Comparison of ENCODE assay signal across 20 cellular contexts in the genomic region with DNA sequence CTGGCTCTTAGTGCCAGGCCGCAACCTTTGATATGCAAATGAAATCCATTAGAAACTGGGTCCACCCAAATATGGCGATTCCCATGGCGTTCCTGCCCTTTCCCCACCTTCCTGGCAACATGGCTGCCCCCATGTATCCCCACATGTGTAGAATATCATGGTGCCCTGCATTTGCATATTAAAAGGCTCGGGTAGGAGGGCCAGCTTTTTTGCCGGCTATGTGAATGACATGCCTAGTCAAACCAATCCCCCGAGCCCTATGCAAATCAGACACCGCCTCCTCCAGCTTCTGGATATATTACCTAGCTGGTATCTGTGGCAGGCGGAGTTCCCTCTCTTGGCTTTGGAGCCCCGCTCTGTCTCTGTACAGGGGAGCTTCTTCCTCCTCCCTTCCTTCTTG. TPM values are rescaled to one million over a fixed set of nuclear protein-coding genes. Genes with fewer than 3 reads are reported as not detected.
A peak's percentile ranks its signal among the peaks of the same experiment; 100 is the strongest.
DNase-seq lines count a peak whose midpoint lies in the region; ATAC-seq, FAIRE-seq and TF ChIP-seq lines count a peak whose summit lies in the region.
"Had no signal": no experiment of that assay in that cellular context is flagged by ENCODE, and none has a peak within 500 bp of the region (broad histone marks: within the 10 kb centered on the region; RNA-seq: fewer than 3 reads in every experiment).

No MANE protein-coding gene starts in this region.

- WGBS in mesenchymal stem cell, result 80% methylated on average over 9 of the region's 9 CpGs

- no peak overlapping the region for H3K14ac ChIP-seq in mesenchymal stem cell (ENCODE audit: low read length in 2 of 2)

- DNase-seq in GM12891 (ENCODE audit: insufficient read length, low spot score) (no peak), NCI-H1048 (lab: John Stamatoyannopoulos, UW) (peak; percentile 94), ecto neural progenitor cell (ENCODE audit: low spot score) (peak; percentile 78), mesenchymal stem cell (no peak), left cardiac atrium (no peak), activated T-cell treated with anti-CD3 and anti-CD28 coated beads for 4 hours (no peak), DMS153 (lab: John Stamatoyannopoulos, UW) (no peak)
- DNase-seq: activated CD4-positive, alpha-beta T cell treated with anti-CD3 and anti-CD28 coated beads, Interleukin-2, amount 50 U/mL, for 1 hour; activated T-cell treated with anti-CD3 and anti-CD28 coated beads, Interleukin-2, amount 50 U/mL, for 24 hours; COR-L47; dermis blood vessel endothelial cell; heart right ventricle; left ventricle myocardium inferior; NCI-H1417; NCI-H510A; PC-9; stimulated activated CD4-positive, alpha-beta T cell treated with anti-CD3 and anti-CD28 coated beads, Interleukin-4, amount 100 ng/mL, for 24 hours; stimulated activated CD8-positive, alpha-beta memory T cell treated with anti-CD3 and anti-CD28 coated beads, Interleukin-4, amount 100 ng/mL, for 48 hours had no signal

- no peak for FAIRE-seq in GM12891 (lab: Jason Lieb, UNC)

- no peak for TF ChIP-seq POLR2A in GM12891 (IDR thresholded peaks at IDR 0.05; ENCODE audit: low read depth, low read length)

- H2AK5ac ChIP-seq in mesenchymal stem cell (ENCODE audit: low read length, severe bottlenecking), result no peak overlapping the region

- no peak overlapping the region for H2BK15ac ChIP-seq in mesenchymal stem cell (ENCODE audit: low read depth, poor library complexity, severe bottlenecking)

- H2BK5ac ChIP-seq in mesenchymal stem cell (ENCODE audit: low read depth, low read length, poor library complexity, severe bottlenecking), result no peak overlapping the region

- no peak overlapping the region for H2AFZ ChIP-seq in mesenchymal stem cell (ENCODE audit: low read depth, low read length)
- H2AFZ ChIP-seq: PC-9 had no signal

- H3K18ac ChIP-seq in mesenchymal stem cell (ENCODE audit: low read depth in 1 of 2, low read length in 2 of 2), result no peak overlapping the region

- H2BK12ac ChIP-seq in mesenchymal stem cell (ENCODE audit: low read length in 2 of 2), result no peak overlapping the region

- H3K9me3 ChIP-seq in mesenchymal stem cell (ENCODE audit: control insufficient read depth, low read length), result no peaks in the 10 kb centered on the region
- H3K9me3 ChIP-seq: heart right ventricle, left ventricle myocardium inferior, suprapubic skin had no signal

- no peak overlapping the region for H2BK120ac ChIP-seq in mesenchymal stem cell (ENCODE audit: low read depth, low read length)

- peaks cover 36 to 79% of the 10 kb centered on the region in 2 experiments for H3K36me3 ChIP-seq in mesenchymal stem cell (ENCODE audit: control insufficient read depth in 1 of 2, insufficient read depth in 2 of 2, low read depth in 1 of 2, low read length in 2 of 2)

- intact Hi-C loops in left cardiac atrium (cut with DNase I), result no loop called here

- no peak overlapping the region for H4K91ac ChIP-seq in mesenchymal stem cell (ENCODE audit: low read length)

- H3K4me2 ChIP-seq in mesenchymal stem cell (ENCODE audit: low read length, poor library complexity, severe bottlenecking), result no peak overlapping the region
- H3K4me2 ChIP-seq: PC-9 had no signal

- H3K4me3 ChIP-seq in mesenchymal stem cell (ENCODE audit: insufficient read depth in 1 of 2, low read depth in 1 of 2, low read length in 2 of 2), result no peak overlapping the region
- H3K4me3 ChIP-seq: heart right ventricle, left ventricle myocardium inferior, PC-9, suprapubic skin had no signal

- H3K27ac ChIP-seq in mesenchymal stem cell (ENCODE audit: low read length, poor library complexity, severe bottlenecking), result no peak overlapping the region
- H3K27ac ChIP-seq: heart right ventricle, left ventricle myocardium inferior, PC-9 had no signal

- no peaks in the 10 kb centered on the region for H3K27me3 ChIP-seq in mesenchymal stem cell (ENCODE audit: control insufficient read depth in 1 of 2, insufficient read depth in 1 of 2, low read length in 2 of 2)
- H3K27me3 ChIP-seq: heart right ventricle, suprapubic skin had no signal

- H4K8ac ChIP-seq in mesenchymal stem cell (ENCODE audit: low read length), result peak overlapping the region; percentile 20

- H3K4me1 ChIP-seq in mesenchymal stem cell (ENCODE audit: control insufficient read depth, insufficient read depth, low read depth, low read length), result peaks cover 4% of the 10 kb centered on the region

- no peak overlapping the region for H3K23ac ChIP-seq in mesenchymal stem cell (ENCODE audit: low read length in 2 of 2)

- H3K9ac ChIP-seq in mesenchymal stem cell (ENCODE audit: low read length), result no peak overlapping the region

- H3K79me1 ChIP-seq in mesenchymal stem cell (replicated peaks; ENCODE audit: low read length, poor library complexity, severe bottlenecking), result peaks cover 32% of the 10 kb centered on the region

- no peak overlapping the region for H3K4ac ChIP-seq in mesenchymal stem cell (ENCODE audit: low read depth in 1 of 2, low read length in 2 of 2)

- no peak for ATAC-seq in left cardiac atrium
- no peak for ATAC-seq in GM19035 (IDR thresholded peaks at IDR 0.05; ENCODE audit: unreplicated experiment)
- ATAC-seq: heart right ventricle had no signal

TF ChIP-seq in GM12891, 5 proteins besides CTCF, POLR2A, EP300 and RAD21:
- TF ChIP-seq TAF1 (IDR thresholded peaks at IDR 0.05; ENCODE audit: low read depth, low read length), result no peak
- peak; percentile 44; the same call in 1 of the 2 replicates for TF ChIP-seq POU2F2 (IDR thresholded peaks at IDR 0.05; ENCODE audit: low read depth, low read length)
- TF ChIP-seq SPI1 (IDR thresholded peaks at IDR 0.05; ENCODE audit: low read depth, low read length), result no peak
TF ChIP-seq in GM12891: peak in this region for 1.

RNA-seq across cellular contexts. Expression of a gene that starts 18.3 kb away (rescaled TPM):
- polyA plus RNA-seq in GM12891 (2012; ENCODE audit: low read depth, missing spikeins), result 49.1 TPM
- polyA plus RNA-seq in mesenchymal stem cell (2013, experiment 1 of 2), result 64.0 TPM
- polyA plus RNA-seq in mesenchymal stem cell (2013, experiment 2 of 2), result 64.3 TPM
- total RNA-seq in left cardiac atrium, result 10 to 100 TPM; 31.9 to 34.0 TPM

RNA-seq across cellular contexts. Expression of a gene that starts 18.8 kb away (rescaled TPM):
- 0.82 TPM for polyA plus RNA-seq in GM12891 (2012; ENCODE audit: low read depth, missing spikeins)
- 29.3 TPM for polyA plus RNA-seq in mesenchymal stem cell (2013, experiment 1 of 2)
- 29.9 TPM for polyA plus RNA-seq in mesenchymal stem cell (2013, experiment 2 of 2)
- total RNA-seq in left cardiac atrium, result 10 to 100 TPM; 22.6 to 23.7 TPM

RNA-seq across cellular contexts. Expression of a gene that starts 34.0 kb away (rescaled TPM):
- 17.7 TPM for polyA plus RNA-seq in GM12891 (2012; ENCODE audit: low read depth, missing spikeins)
- 38.8 TPM for polyA plus RNA-seq in mesenchymal stem cell (2013, experiment 1 of 2)
- 39.7 TPM for polyA plus RNA-seq in mesenchymal stem cell (2013, experiment 2 of 2)
- 10 to 100 TPM; 26.2 to 26.5 TPM for total RNA-seq in left cardiac atrium

RNA-seq across cellular contexts. Expression of a gene that starts 34.1 kb away (rescaled TPM):
- polyA plus RNA-seq in GM12891 (2012; ENCODE audit: low read depth, missing spikeins), result 64.3 TPM
- 60.5 TPM for polyA plus RNA-seq in mesenchymal stem cell (2013, experiment 1 of 2)
- 56.7 TPM for polyA plus RNA-seq in mesenchymal stem cell (2013, experiment 2 of 2)
- 10 to 100 TPM; 16.6 to 18.6 TPM for total RNA-seq in left cardiac atrium

RNA-seq across cellular contexts. Expression of a gene that starts 53.9 kb away (rescaled TPM):
- polyA plus RNA-seq in GM12891 (2012; ENCODE audit: low read depth, missing spikeins), result 863 TPM
- 268 TPM for polyA plus RNA-seq in mesenchymal stem cell (2013, experiment 1 of 2)
- 270 TPM for polyA plus RNA-seq in mesenchymal stem cell (2013, experiment 2 of 2)
- 100 to 1,000 TPM; 258 to 344 TPM for total RNA-seq in left cardiac atrium

Comparison
In these comparisons a context has a peak if more than half of its experiments do, and no peak if none do; other contexts are left out.
1. DNase-seq: peak in NCI-H1048 (single experiment) and ecto neural progenitor cell (single experiment); none in GM12891 (single experiment), mesenchymal stem cell (single experiment), left cardiac atrium (single experiment), activated T-cell treated with anti-CD3 and anti-CD28 coated beads for 4 hours (single experiment) and DMS153 (single experiment).